ENCODE assay signal across 12 cellular contexts in the genomic region with DNA sequence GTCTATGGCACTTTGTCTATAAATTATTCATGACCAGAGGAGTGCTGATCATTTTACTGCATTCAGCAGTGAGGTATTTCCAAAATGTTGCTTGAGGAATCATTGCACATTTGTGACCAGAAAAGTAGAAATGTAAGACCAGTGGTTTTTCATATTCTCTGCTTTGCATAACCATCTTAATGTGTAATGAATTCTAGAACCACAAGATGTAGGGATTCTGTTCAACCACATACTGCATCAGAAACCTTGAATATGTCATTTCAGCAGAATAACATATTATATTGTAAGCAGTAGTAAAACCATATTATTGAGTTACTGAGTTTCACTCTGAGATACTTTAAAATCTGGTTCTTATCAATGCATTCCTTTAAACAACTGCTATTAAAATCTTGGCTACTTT.
A peak's percentile ranks its signal among the peaks of the same experiment; 100 is the strongest.
DNase-seq lines count a peak whose midpoint lies in the region; ATAC-seq, FAIRE-seq and TF ChIP-seq lines count a peak whose summit lies in the region.
"Had no signal": no experiment of that assay in that cellular context is flagged by ENCODE, and none has a peak within 500 bp of the region (broad histone marks: within the 10 kb centered on the region; RNA-seq: fewer than 3 reads in every experiment).

No MANE protein-coding gene starts in this region.

- peak; percentile 89 for ATAC-seq in GM19395 (IDR thresholded peaks at IDR 0.05; ENCODE audit: unreplicated experiment)
- ATAC-seq in HG02623 (IDR thresholded peaks at IDR 0.05; ENCODE audit: unreplicated experiment) = peak; percentile 88
- ATAC-seq in HG03139 (IDR thresholded peaks at IDR 0.05; ENCODE audit: unreplicated experiment) = peak; percentile 94
- ATAC-seq: activated naive CD8-positive, alpha-beta T cell treated with anti-CD3 and anti-CD28 coated beads, Interleukin-2, amount 50 U/mL, for 24 hours; K562 had no signal

- FAIRE-seq in D721Med (lab: Jason Lieb, UNC) = peak; percentile 69
- FAIRE-seq: H54, K562 had no signal

- DNase-seq in D721Med (ENCODE audit: insufficient read length, low spot score) (no peak), NCI-H526 treated with DMSO at 0.1 percent for 48 hours (lab: John Stamatoyannopoulos, UW) (no peak), NCI-H1930 (lab: John Stamatoyannopoulos, UW) (no peak), SHP77 treated with DMSO at 0.1 percent for 48 hours (lab: John Stamatoyannopoulos, UW) (no peak), COR-L47 (lab: John Stamatoyannopoulos, UW) (no peak)
- DNase-seq: activated naive CD8-positive, alpha-beta T cell treated with anti-CD3 and anti-CD28 coated beads, Interleukin-2, amount 50 U/mL, for 24 hours; NCI-H187 had no signal

- TF ChIP-seq CTCF in D721Med (IDR thresholded peaks at IDR 0.05; ENCODE audit: insufficient read depth, missing control alignments) = no peak
